ENCODE assay signal across 1 cellular context in the genomic region with DNA sequence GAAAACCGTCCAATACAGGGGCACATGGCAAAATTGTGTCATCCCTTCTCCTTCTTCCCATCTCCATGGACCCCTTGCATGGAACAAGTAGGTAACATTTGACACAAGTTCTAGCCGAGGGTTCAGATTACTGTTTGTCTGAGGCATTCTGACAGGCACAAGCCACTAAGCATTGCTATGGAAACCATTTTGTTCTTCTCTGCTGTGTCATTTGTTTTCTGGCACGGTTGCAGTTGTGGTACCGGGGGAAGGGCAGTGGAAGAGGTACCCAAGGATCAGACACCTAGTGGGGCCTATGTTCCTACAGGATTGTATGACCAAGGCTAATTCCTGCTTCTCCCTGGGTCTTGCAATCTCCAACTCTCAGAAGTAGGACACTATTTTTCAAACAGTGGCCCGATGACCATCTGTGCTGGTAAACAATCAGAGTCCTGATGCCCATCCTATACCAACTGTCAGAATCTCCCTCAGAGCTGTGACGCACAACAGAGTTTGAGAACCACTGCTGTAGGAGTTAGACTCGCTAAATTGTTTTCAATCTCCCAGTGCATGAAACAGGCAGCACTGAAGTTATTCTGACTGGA.
TF ChIP-seq lines count a peak whose summit lies in the region.

No MANE protein-coding gene starts in this region.

TF ChIP-seq in IMR-90, 13 proteins besides CTCF, POLR2A, EP300 and RAD21 (continued from another document):
- TF ChIP-seq FOS (IDR thresholded peaks at IDR 0.05; ENCODE audit: low read depth, low read length): no peak
- no peak for TF ChIP-seq SMC3 (IDR thresholded peaks at IDR 0.05; ENCODE audit: low read depth, low read length)
- no peak for TF ChIP-seq NFE2L2 (IDR thresholded peaks at IDR 0.05; ENCODE audit: low read depth, low read length)
- TF ChIP-seq RCOR1 (IDR thresholded peaks at IDR 0.05; ENCODE audit: insufficient replicate concordance, low read length): no peak
